Comparison of ENCODE assay signal across 14 cellular contexts in the genomic region with DNA sequence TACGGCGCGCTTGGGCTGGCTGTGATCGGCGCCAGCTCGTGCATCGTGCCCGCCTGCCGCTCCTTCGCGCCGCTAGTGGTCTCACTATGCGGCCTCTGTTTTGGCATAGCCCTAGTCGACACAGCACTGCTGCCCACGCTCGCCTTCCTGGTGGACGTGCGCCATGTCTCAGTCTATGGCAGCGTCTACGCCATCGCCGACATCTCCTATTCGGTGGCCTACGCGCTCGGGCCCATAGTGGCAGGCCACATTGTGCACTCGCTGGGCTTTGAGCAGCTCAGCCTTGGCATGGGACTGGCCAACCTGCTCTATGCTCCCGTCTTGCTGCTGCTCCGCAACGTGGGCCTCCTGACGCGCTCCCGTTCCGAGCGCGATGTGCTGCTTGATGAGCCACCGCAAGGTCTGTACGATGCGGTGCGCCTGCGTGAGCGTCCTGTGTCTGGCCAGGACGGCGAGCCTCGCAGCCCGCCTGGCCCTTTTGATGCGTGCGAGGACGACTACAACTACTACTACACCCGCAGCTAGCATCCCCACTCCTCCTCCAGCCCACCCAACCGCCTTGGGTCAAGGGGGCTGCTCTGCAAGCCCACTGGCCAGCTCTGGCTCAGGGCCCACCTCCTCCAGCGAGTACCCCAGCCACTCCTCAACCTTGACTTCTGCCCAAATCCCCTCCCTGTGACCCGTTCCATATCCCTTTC. TPM values are rescaled to one million over a fixed set of nuclear protein-coding genes. Genes with fewer than 3 reads are reported as not detected.
A peak's percentile ranks its signal among the peaks of the same experiment; 100 is the strongest.
DNase-seq lines count a peak whose midpoint lies in the region; ATAC-seq and TF ChIP-seq lines count a peak whose summit lies in the region.
"Had no signal": no experiment of that assay in that cellular context is flagged by ENCODE, and none has a peak within 500 bp of the region (broad histone marks: within the 10 kb centered on the region; RNA-seq: fewer than 3 reads in every experiment).

No MANE protein-coding gene starts in this region.

- ATAC-seq in GM21825 (IDR thresholded peaks at IDR 0.05; ENCODE audit: unreplicated experiment) (no peak), HG03342 (IDR thresholded peaks at IDR 0.05; ENCODE audit: unreplicated experiment) (no peak)
- ATAC-seq: left ventricle myocardium superior had no signal

- TF ChIP-seq CTCF in GM10266 (IDR thresholded peaks at IDR 0.05; ENCODE audit: control insufficient read depth, insufficient read depth, low read depth, missing control alignments) (no peak), endothelial cell (IDR thresholded peaks at IDR 0.05; ENCODE audit: unreplicated experiment) (no peak), A673 (conservative IDR thresholded peaks at IDR 0.05; ENCODE audit: low read depth, low read length) (no peak)

- peaks cover 23% of the 10 kb centered on the region for H3K4me1 Mint-ChIP-seq in endothelial cell (ENCODE audit: unreplicated experiment)

- H3K27me3 ChIP-seq in HUES48 (ENCODE audit: control insufficient read depth, insufficient read depth, low read length), result peaks cover 98% of the 10 kb centered on the region
- peaks cover 95% of the 10 kb centered on the region for H3K27me3 ChIP-seq in A673 (replicated peaks; ENCODE audit: insufficient read depth, low read depth, low read length, poor library complexity)

- H3K9ac ChIP-seq in HUES48 (ENCODE audit: low read depth, low read length), result no peak overlapping the region

- H3K9me3 ChIP-seq in HUES48 (ENCODE audit: control insufficient read depth, insufficient read depth, low read length) (no peaks in the 10 kb centered on the region), A673 (ENCODE audit: low read depth, low read length, poor library complexity, severe bottlenecking) (no peaks in the 10 kb centered on the region)

- CTCF ChIA-PET in A673 (lab: Charles Lee), result no interaction called here

- POLR2A ChIA-PET in A673 (lab: Charles Lee; ENCODE audit: low non-redundant PET), result no interaction called here

- DNase-seq in GM10266 (ENCODE audit: extremely low spot score) (peak; percentile 35), endothelial cell (ENCODE audit: low spot score) (no peak), posterior vena cava (ENCODE audit: low spot score) (peak; percentile 73), A673 (ENCODE audit: low spot score) (no peak)
- DNase-seq: activated B cell treated with CpG ODN at 0.5 μM for 24 hours, activated T-cell treated with anti-CD3 and anti-CD28 coated beads for 4 hours, DMS 273 treated with DMSO at 0.1 percent for 48 hours, left ventricle myocardium superior, SW 1271 had no signal

- H3K36me3 Mint-ChIP-seq in endothelial cell (ENCODE audit: low read depth, unreplicated experiment), result no peaks in the 10 kb centered on the region

- H3K27ac Mint-ChIP-seq in endothelial cell (ENCODE audit: unreplicated experiment), result no peak overlapping the region
- H3K27ac Mint-ChIP-seq: activated B cell treated with CpG ODN at 0.5 μM for 24 hours had no signal

- peaks cover 61% of the 10 kb centered on the region for H3K27me3 Mint-ChIP-seq in endothelial cell (ENCODE audit: unreplicated experiment)

- H3K4me1 ChIP-seq in HUES48 (ENCODE audit: control insufficient read depth, insufficient read depth, low read length) (peaks cover 27% of the 10 kb centered on the region), A673 (ENCODE audit: insufficient read depth, low read length, poor library complexity, severe bottlenecking) (peaks cover 4% of the 10 kb centered on the region)

- peak overlapping the region; percentile 7; the same call in 1 of the 2 replicates for H3K4me3 ChIP-seq in HUES48 (ENCODE audit: low read depth, low read length)
- H3K4me3 ChIP-seq in A673 (ENCODE audit: low read depth, low read length, poor library complexity, severe bottlenecking), result no peak overlapping the region

- H3K36me3 ChIP-seq in HUES48 (ENCODE audit: control insufficient read depth, insufficient read depth, low read length) (no peaks in the 10 kb centered on the region), A673 (ENCODE audit: insufficient read depth, low read length, poor library complexity, severe bottlenecking) (no peaks in the 10 kb centered on the region)

- H3K9me3 Mint-ChIP-seq in endothelial cell (ENCODE audit: unreplicated experiment), result no peaks in the 10 kb centered on the region
- H3K9me3 Mint-ChIP-seq: activated B cell treated with CpG ODN at 0.5 μM for 24 hours had no signal

- no peak overlapping the region for H3K27ac ChIP-seq in HUES48 (ENCODE audit: low read depth, low read length)
- H3K27ac ChIP-seq in A673 (ENCODE audit: low read depth, low read length, poor library complexity, severe bottlenecking), result no peak overlapping the region

- no TSS peak for BruUV-seq in A673 (replicated peaks; lab: Mats Ljungman, UMichigan)

- peak overlapping the region; percentile 10 for H3K4me3 Mint-ChIP-seq in endothelial cell (ENCODE audit: unreplicated experiment)
- H3K4me3 Mint-ChIP-seq: activated B cell treated with CpG ODN at 0.5 μM for 24 hours; central memory CD8-positive, alpha-beta T cell had no signal

- intact Hi-C loops in posterior vena cava (cut with DNase I) (no loop called here), A673 (cut with micrococcal nuclease; ENCODE audit: unreplicated experiment) (no loop called here)

RNA-seq across cellular contexts. Expression of a gene that starts 1.9 kb away (rescaled TPM):
- total RNA-seq in endothelial cell (ENCODE audit: unreplicated experiment), result 0.72 TPM
- total RNA-seq in posterior vena cava, result not detected
- 0.28 and 0.30 TPM in 2 replicates for total RNA-seq in A673 (2021)
- total RNA-seq: activated B cell treated with CpG ODN at 0.5 μM for 24 hours, left ventricle myocardium superior had no signal

RNA-seq across cellular contexts. Expression of a gene that starts 1.9 kb away (rescaled TPM):
- total RNA-seq in endothelial cell (ENCODE audit: unreplicated experiment) (0.23 TPM), posterior vena cava (not detected), A673 (2021) (0.24 and 0.56 TPM in 2 replicates)
- total RNA-seq: activated B cell treated with CpG ODN at 0.5 μM for 24 hours, left ventricle myocardium superior, renal cortical epithelial cell had no signal

Comparison
In these comparisons a context has a peak if more than half of its experiments do, and no peak if none do; other contexts are left out.
1. DNase-seq: peak in GM10266 (single experiment) and posterior vena cava (single experiment); none in endothelial cell (single experiment) and A673 (single experiment).